ENCODE assay signal across 8 cellular contexts in the genomic region with DNA sequence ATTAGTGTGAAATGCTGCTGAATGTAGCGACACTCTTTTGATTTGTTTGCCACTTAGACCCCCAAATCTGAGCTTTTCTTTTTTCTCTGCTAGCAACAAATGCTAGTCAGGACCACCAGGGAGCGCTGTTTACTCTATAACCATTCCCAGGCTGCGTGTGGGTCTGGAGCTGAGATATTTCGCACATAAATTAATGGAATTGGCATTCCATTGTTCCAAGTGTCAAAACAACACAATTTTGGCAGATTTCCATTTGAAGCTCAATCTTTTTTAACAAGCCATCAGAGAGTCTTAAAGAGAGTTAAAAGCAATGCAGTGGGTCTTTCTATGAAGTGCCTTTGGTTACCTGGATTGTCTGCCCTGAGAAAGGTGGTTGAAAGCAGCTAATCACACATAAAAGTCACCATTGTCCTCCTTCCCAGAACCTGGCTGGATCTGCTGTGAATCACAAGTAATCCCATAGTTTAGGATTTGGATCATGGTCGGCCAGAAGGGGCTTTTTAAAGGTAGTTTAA.
DNase-seq lines count a peak whose midpoint lies in the region; ATAC-seq and TF ChIP-seq lines count a peak whose summit lies in the region.
"Had no signal": no experiment of that assay in that cellular context is flagged by ENCODE, and none has a peak within 500 bp of the region (broad histone marks: within the 10 kb centered on the region; RNA-seq: fewer than 3 reads in every experiment).

No MANE protein-coding gene starts in this region.

- DNase-seq in NCI-H1092 treated with DMSO at 0.1 percent for 48 hours (lab: John Stamatoyannopoulos, UW): peak; percentile 74
- DNase-seq in astrocyte of the spinal cord (ENCODE audit: low read depth, low spot score): peak; percentile 2
- peak; percentile 78 for DNase-seq in left kidney (ENCODE audit: low read depth, low spot score)

- no peak overlapping the region for H3K4me3 ChIP-seq in astrocyte of the spinal cord (ENCODE audit: low read depth, low read length)
- H3K4me3 ChIP-seq: lung had no signal

- no peak for ATAC-seq in GM18858 (IDR thresholded peaks at IDR 0.05; ENCODE audit: unreplicated experiment)
- ATAC-seq in GM21515 (IDR thresholded peaks at IDR 0.05; ENCODE audit: unreplicated experiment): no peak
- no peak for ATAC-seq in HG02642 (IDR thresholded peaks at IDR 0.05; ENCODE audit: poor library complexity, unreplicated experiment)

- TF ChIP-seq CTCF in GM12874 (IDR thresholded peaks at IDR 0.05; ENCODE audit: insufficient read depth, low read depth, low read length) (peak; percentile 47; the same call in 1 of the 2 replicates), astrocyte of the spinal cord (IDR thresholded peaks at IDR 0.05; ENCODE audit: low read depth, low read length) (peak; percentile 45)

- in situ Hi-C loops in astrocyte of the spinal cord (cut with HindIII; ENCODE audit: low sequenced_read_pairs): no loop called here

Comparison
In these comparisons a context has a peak if more than half of its experiments do, and no peak if none do; other contexts are left out.
1. DNase-seq: peak in every context shown above with its lines; median percentile 78 in left kidney; 74 in NCI-H1092 treated with DMSO at 0.1 percent for 48 hours; 2 in astrocyte of the spinal cord.